ENCODE assay signal across 17 cellular contexts in genomic region chr17:43952351-43952723, GRCh38. TPM values are rescaled to one million over a fixed set of nuclear protein-coding genes. Genes with fewer than 3 reads are reported as not detected.
DNase-seq lines count a peak whose midpoint lies in the region; FAIRE-seq and TF ChIP-seq lines count a peak whose summit lies in the region.
"Had no signal": no experiment of that assay in that cellular context is flagged by ENCODE, and none has a peak within 500 bp of the region (broad histone marks: within the 10 kb centered on the region; RNA-seq: fewer than 3 reads in every experiment).

No MANE protein-coding gene starts in this region.

- H3K4me2 ChIP-seq in H1 (ENCODE audit: insufficient read depth in 1 of 2, low read depth in 2 of 2, low read length in 2 of 2): peak overlapping the region; percentile 86 to 90

- no peak overlapping the region for H3K23ac ChIP-seq in H1 (ENCODE audit: insufficient read length)

- FAIRE-seq in H1 (lab: Jason Lieb, UNC): no peak

- H2BK5ac ChIP-seq in H1 (ENCODE audit: low read depth, low read length): peak overlapping the region; percentile 95; the same call in 1 of the 2 replicates

- no peak overlapping the region for H3K14ac ChIP-seq in H1 (ENCODE audit: insufficient read length)

- POLR2A ChIA-PET in H1 (lab: Charles Lee; ENCODE audit: partially characterized antibody): no interaction called here

- 3% methylated on average over 19 of the region's 19 CpGs for WGBS in HUES64
- WGBS in H1 (ENCODE audit: extremely low coverage in 1 of 2, insufficient coverage in 1 of 2, insufficient read length in 1 of 2, insufficient replicate concordance in 2 of 2, low coverage in 1 of 2, low lambda C conversion rate in 2 of 2, missing lambda C conversion rate in 1 of 2), 2 experiments: 9% methylated on average over 19 of the region's 19 CpGs; no CpG with 5 or more reads in 1 of the 2 experiments
- WGBS in mesodermal cell (ENCODE audit: insufficient coverage in 2 of 2), 2 experiments: 11 to 14% methylated on average over 9 to 12 of the region's 19 CpGs

- H3K4me3 ChIP-seq in HUES64 (ENCODE audit: low read length) (peak overlapping the region; percentile 70), H1 (ENCODE audit: extremely low read depth in 1 of 4, insufficient read depth in 2 of 4, low read depth in 3 of 4, low read length in 4 of 4) (peak overlapping the region; percentile 61 to 73 (median 70)), mesodermal cell (ENCODE audit: extremely low read depth, insufficient read depth, low read length, poor library complexity, severe bottlenecking) (peak overlapping the region; percentile 21), MG63 (no peak overlapping the region)
- H3K4me3 ChIP-seq: tibial artery had no signal

- peaks cover 49% of the 10 kb centered on the region for H3K27me3 ChIP-seq in HUES64 (ENCODE audit: insufficient read depth, low read length)
- peaks cover 2 to 25% (median 18%) of the 10 kb centered on the region in 4 experiments; a peak in 6 of 7 replicates for H3K27me3 ChIP-seq in H1 (replicated peaks in 1 of 4; ENCODE audit: control insufficient read depth in 3 of 4, extremely low read depth in 1 of 4, insufficient read depth in 3 of 4, low read length in 3 of 4)
- peaks cover 3% of the 10 kb centered on the region for H3K27me3 ChIP-seq in MG63

- no peak overlapping the region for H2BK120ac ChIP-seq in H1 (replicated peaks; ENCODE audit: low read depth, low read length)

- no peaks in the 10 kb centered on the region for H3K79me1 ChIP-seq in H1 (ENCODE audit: low read depth, low read length)

- H3K79me2 ChIP-seq in H1 (ENCODE audit: control insufficient read depth in 1 of 2, insufficient read depth in 2 of 2, low read length in 2 of 2): no peaks in the 10 kb centered on the region
- H3K79me2 ChIP-seq: parathyroid adenoma had no signal

- H3K27ac ChIP-seq in HUES64 (ENCODE audit: low read depth, low read length) (no peak overlapping the region; the same call in 1 of the 2 replicates), H1 (ENCODE audit: low read depth, low read length) (0 out of 2 replicates have a peak overlapping the region, but pooled peaks have one; percentile 26), mesodermal cell (ENCODE audit: low read depth, low read length, severe bottlenecking) (no peak overlapping the region)
- H3K27ac ChIP-seq: parathyroid adenoma, tibial artery had no signal

- TF ChIP-seq RAD21 in H1 (IDR thresholded peaks at IDR 0.05 in 1 of 2, conservative IDR thresholded peaks at IDR 0.05 in 1 of 2; ENCODE audit: low read depth in 2 of 2, low read length in 2 of 2): no peak

- H2AFZ ChIP-seq in H1 (ENCODE audit: low read length): peak overlapping the region; percentile 64
- H2AFZ ChIP-seq: parathyroid adenoma had no signal

- H2BK12ac ChIP-seq in H1 (ENCODE audit: low read depth, low read length): peak overlapping the region; percentile 55; the same call in 1 of the 2 replicates

- H4K8ac ChIP-seq in H1 (ENCODE audit: extremely low read depth, insufficient read depth, low read length): peak overlapping the region; percentile 83

- H3K18ac ChIP-seq in H1 (ENCODE audit: extremely low read depth, low read length): peak overlapping the region; percentile 88; the same call in 1 of the 2 replicates

- no peak for TF ChIP-seq CTCF in H1 (IDR thresholded peaks at IDR 0.05; ENCODE audit: control extremely low read depth in 1 of 3, insufficient read depth in 1 of 3, low read depth in 1 of 3, low read length in 3 of 3)

- H3K23me2 ChIP-seq in H1 (ENCODE audit: low read depth, low read length): peaks cover 16% of the 10 kb centered on the region

- no peak overlapping the region for H2BK15ac ChIP-seq in H1 (ENCODE audit: low read length)

- H3K56ac ChIP-seq in H1 (replicated peaks; ENCODE audit: insufficient read length, low read depth, low read length): no peak overlapping the region

- no peak for TF ChIP-seq EP300 in H1 (IDR thresholded peaks at IDR 0.05; ENCODE audit: borderline replicate concordance in 1 of 2, low read depth in 2 of 2, low read length in 2 of 2)

- H3K4ac ChIP-seq in H1 (replicated peaks; ENCODE audit: insufficient read length, low read depth, low read length): no peak overlapping the region

- no peak overlapping the region for H2BK20ac ChIP-seq in H1 (ENCODE audit: low read length)

- H4K5ac ChIP-seq in H1 (ENCODE audit: insufficient read length, low read depth, low read length): peak overlapping the region; percentile 86

- no peak for TF ChIP-seq POLR2A in H1 (IDR thresholded peaks at IDR 0.05; ENCODE audit: control extremely low read depth in 1 of 2, low read depth in 2 of 2, low read length in 2 of 2)

- peaks cover 6% of the 10 kb centered on the region for H3K4me1 ChIP-seq in HUES64 (ENCODE audit: insufficient read depth, low read length)
- H3K4me1 ChIP-seq in H1 (replicated peaks in 1 of 4; ENCODE audit: control insufficient read depth in 3 of 4, insufficient read depth in 4 of 4, low read length in 3 of 4): peaks cover 5 to 15% (median 12%) of the 10 kb centered on the region in 4 experiments
- H3K4me1 ChIP-seq in mesodermal cell (ENCODE audit: control insufficient read depth, insufficient read depth, low read length, poor library complexity, severe bottlenecking): no peaks in the 10 kb centered on the region

- H2AK5ac ChIP-seq in H1 (ENCODE audit: low read depth, low read length): no peak overlapping the region

- peak; percentile 49 for DNase-seq in AG08396 (ENCODE audit: low spot score)
- DNase-seq in H1 (ENCODE audit: low read depth in 1 of 2, low spot score in 2 of 2): no peak
- no peak for DNase-seq in NCI-H1092 treated with DMSO at 0.1 percent for 48 hours (lab: John Stamatoyannopoulos, UW)
- no peak for DNase-seq in amniotic stem cell (lab: John Stamatoyannopoulos, UW)
- DNase-seq in SKM-1 treated with dmso at 0.1 percent for 144 hours (lab: John Stamatoyannopoulos, UW; ENCODE audit: unreplicated experiment): no peak
- no peak for DNase-seq in MG63
- DNase-seq: KG1, NCI-H1436, NCI-H510A, T1000, tibial artery had no signal

- peak overlapping the region; percentile 55 for H4K91ac ChIP-seq in H1 (replicated peaks; ENCODE audit: insufficient read length, low read length)

- H4K20me1 ChIP-seq in H1 (replicated peaks in 1 of 2; ENCODE audit: control insufficient read depth in 1 of 2, insufficient read depth in 2 of 2, low read length in 2 of 2): no peaks in the 10 kb centered on the region

- H3K9me3 ChIP-seq in HUES64 (ENCODE audit: insufficient read depth, low read depth, low read length): no peaks in the 10 kb centered on the region
- H3K9me3 ChIP-seq in H1 (ENCODE audit: insufficient read depth in 2 of 2, low read depth in 1 of 2, low read length in 1 of 2): no peaks in the 10 kb centered on the region
- H3K9me3 ChIP-seq in mesodermal cell (ENCODE audit: control insufficient read depth, low read length): no peaks in the 10 kb centered on the region
- no peaks in the 10 kb centered on the region for H3K9me3 ChIP-seq in MG63
- H3K9me3 ChIP-seq: tibial artery had no signal

- H3K9ac ChIP-seq in HUES64 (ENCODE audit: low read depth, low read length): peak overlapping the region; percentile 70
- peak overlapping the region in 3 of 4 experiments; percentile 62 to 74 (median 69); a peak in 4 of 7 replicates for H3K9ac ChIP-seq in H1 (replicated peaks in 1 of 4; ENCODE audit: extremely low read depth in 1 of 4, low read depth in 3 of 4, low read length in 3 of 4)
- H3K9ac ChIP-seq: parathyroid adenoma had no signal

- CTCF ChIA-PET in H1 (lab: Charles Lee; ENCODE audit: partially characterized antibody): interaction anchor here (1.3 to 10.5 kb wide), 8 partner anchors 9 to 46 kb away, joined by 3 to 106 read pairs (median 8); partner anchors contain the start of gene PPY

- no peaks in the 10 kb centered on the region for H3K36me3 ChIP-seq in HUES64 (ENCODE audit: insufficient read depth, low read length)
- no peaks in the 10 kb centered on the region for H3K36me3 ChIP-seq in H1 (ENCODE audit: control insufficient read depth in 2 of 4, insufficient read depth in 4 of 4, low read length in 3 of 4)
- no peaks in the 10 kb centered on the region for H3K36me3 ChIP-seq in mesodermal cell (ENCODE audit: control insufficient read depth, insufficient read depth, low read length)
- no peaks in the 10 kb centered on the region for H3K36me3 ChIP-seq in MG63
- H3K36me3 ChIP-seq: tibial artery had no signal

RNA-seq across cellular contexts. Expression of gene PYY, which starts 1.4 kb away (rescaled TPM):
- 0.65 TPM for polyA plus RNA-seq in HUES64 (2013, experiment 1 of 2)
- 1.5 TPM for polyA plus RNA-seq in HUES64 (2013, experiment 2 of 2)
- total RNA-seq in H1 (2021; fragmentation: NEBNext Ultra II Directional; extraction: Animal tissue kit (Norgen Biotek cat#: 25700)): 0.42 and 0.93 TPM in 2 replicates
- polyA plus RNA-seq in H1 (2011; rRNA removed): 2.7 and 3.4 TPM in 2 replicates
- polyA plus RNA-seq in H1 (2011; cell fraction: cytosol; rRNA removed): 1.0 TPM
- 2.4 TPM for polyA plus RNA-seq in H1 (2011; cell fraction: nucleus; rRNA removed)
- 1.0 to 3.2 TPM (median 1.7 TPM) in 4 replicates for polyA plus RNA-seq in H1 (2012, experiment 1 of 2)
- 2.4 TPM for polyA plus RNA-seq in H1 (2012, experiment 2 of 2)
- 3.9 TPM for polyA plus RNA-seq in H1 (2013, experiment 1 of 2)
- 4.8 TPM for polyA plus RNA-seq in H1 (2013, experiment 2 of 2)
- polyA minus RNA-seq in H1 (2011; rRNA and poly(A)+ RNA removed): 0.57 TPM in 1 of 2 replicates, not detected in the other
- polyA minus RNA-seq in H1 (2011; cell fraction: cytosol; rRNA and poly(A)+ RNA removed): not detected
- not detected for polyA minus RNA-seq in H1 (2011; cell fraction: nucleus; rRNA and poly(A)+ RNA removed)
- polyA plus RNA-seq in mesodermal cell (2013, experiment 1 of 2): not detected
- polyA plus RNA-seq in mesodermal cell (2013, experiment 2 of 2): not detected
- total RNA-seq in MG63 (2014; rRNA removed; shearing (Covaris generic); ENCODE audit: low replicate concordance): not detected in 2 replicates
- total RNA-seq: activated CD4-positive, alpha-beta memory T cell treated with anti-CD3 and anti-CD28 coated beads for 36 hours; activated T-helper 17 cell treated with anti-CD3 and anti-CD28 coated beads, Interleukin-2, amount 50 U/mL, for 72 hours; mesenteric fat pad had no signal

RNA-seq across cellular contexts. Expression of gene PPY, which starts 10.1 kb away (rescaled TPM):
- polyA plus RNA-seq in HUES64 (2013, experiment 1 of 2): not detected
- not detected for polyA plus RNA-seq in HUES64 (2013, experiment 2 of 2)
- total RNA-seq in H1 (2021; fragmentation: NEBNext Ultra II Directional; extraction: Animal tissue kit (Norgen Biotek cat#: 25700)): not detected in 2 replicates
- 0.26 TPM in 1 of 2 replicates, not detected in the other for polyA plus RNA-seq in H1 (2011; rRNA removed)
- polyA plus RNA-seq in H1 (2011; cell fraction: cytosol; rRNA removed): 0.31 TPM
- 0.51 TPM for polyA plus RNA-seq in H1 (2011; cell fraction: nucleus; rRNA removed)
- not detected in 4 replicates for polyA plus RNA-seq in H1 (2012, experiment 1 of 2)
- polyA plus RNA-seq in H1 (2012, experiment 2 of 2): not detected
- polyA plus RNA-seq in H1 (2013, experiment 1 of 2): 0.26 TPM
- 0.42 TPM for polyA plus RNA-seq in H1 (2013, experiment 2 of 2)
- not detected in 2 replicates for polyA minus RNA-seq in H1 (2011; rRNA and poly(A)+ RNA removed)
- not detected for polyA minus RNA-seq in H1 (2011; cell fraction: cytosol; rRNA and poly(A)+ RNA removed)
- polyA minus RNA-seq in H1 (2011; cell fraction: nucleus; rRNA and poly(A)+ RNA removed): not detected
- polyA plus RNA-seq in mesodermal cell (2013, experiment 1 of 2): not detected
- polyA plus RNA-seq in mesodermal cell (2013, experiment 2 of 2): not detected
- total RNA-seq in MG63 (2014; rRNA removed; shearing (Covaris generic); ENCODE audit: low replicate concordance): not detected in 2 replicates
- total RNA-seq: mesenteric fat pad had no signal

RNA-seq across cellular contexts. Expression of gene MPP2, which starts 45.0 kb away (rescaled TPM):
- polyA plus RNA-seq in HUES64 (2013, experiment 1 of 2): 17.9 TPM
- 17.9 TPM for polyA plus RNA-seq in HUES64 (2013, experiment 2 of 2)
- 30.9 and 31.6 TPM in 2 replicates for total RNA-seq in H1 (2021; fragmentation: NEBNext Ultra II Directional; extraction: Animal tissue kit (Norgen Biotek cat#: 25700))
- polyA plus RNA-seq in H1 (2011; rRNA removed): 33.5 and 34.1 TPM in 2 replicates
- 32.2 TPM for polyA plus RNA-seq in H1 (2011; cell fraction: cytosol; rRNA removed)
- polyA plus RNA-seq in H1 (2011; cell fraction: nucleus; rRNA removed): 34.9 TPM
- 24.3 to 30.8 TPM (median 28.2 TPM) in 4 replicates for polyA plus RNA-seq in H1 (2012, experiment 1 of 2)
- polyA plus RNA-seq in H1 (2012, experiment 2 of 2): 35.9 TPM
- polyA plus RNA-seq in H1 (2013, experiment 1 of 2): 12.0 TPM
- polyA plus RNA-seq in H1 (2013, experiment 2 of 2): 12.3 TPM
- polyA minus RNA-seq in H1 (2011; rRNA and poly(A)+ RNA removed): 41.6 and 46.0 TPM in 2 replicates
- 23.7 TPM for polyA minus RNA-seq in H1 (2011; cell fraction: cytosol; rRNA and poly(A)+ RNA removed)
- 15.2 TPM for polyA minus RNA-seq in H1 (2011; cell fraction: nucleus; rRNA and poly(A)+ RNA removed)
- polyA plus RNA-seq in mesodermal cell (2013, experiment 1 of 2): 9.4 TPM
- 7.8 TPM for polyA plus RNA-seq in mesodermal cell (2013, experiment 2 of 2)
- total RNA-seq in MG63 (2014; rRNA removed; shearing (Covaris generic); ENCODE audit: low replicate concordance): 1.0 and 3.7 TPM in 2 replicates

RNA-seq across cellular contexts. Expression of gene NAGS, which starts 52.1 kb away (rescaled TPM):
- 2.2 TPM for polyA plus RNA-seq in HUES64 (2013, experiment 1 of 2)
- 1.2 TPM for polyA plus RNA-seq in HUES64 (2013, experiment 2 of 2)
- total RNA-seq in H1 (2021; fragmentation: NEBNext Ultra II Directional; extraction: Animal tissue kit (Norgen Biotek cat#: 25700)): 5.1 TPM in 2 replicates
- 4.0 and 4.4 TPM in 2 replicates for polyA plus RNA-seq in H1 (2011; rRNA removed)
- polyA plus RNA-seq in H1 (2011; cell fraction: cytosol; rRNA removed): 3.6 TPM
- polyA plus RNA-seq in H1 (2011; cell fraction: nucleus; rRNA removed): 3.8 TPM
- 2.8 to 4.0 TPM (median 3.4 TPM) in 4 replicates for polyA plus RNA-seq in H1 (2012, experiment 1 of 2)
- polyA plus RNA-seq in H1 (2012, experiment 2 of 2): 3.3 TPM
- polyA plus RNA-seq in H1 (2013, experiment 1 of 2): 5.2 TPM
- polyA plus RNA-seq in H1 (2013, experiment 2 of 2): 4.9 TPM
- polyA minus RNA-seq in H1 (2011; rRNA and poly(A)+ RNA removed): 3.0 TPM in 2 replicates
- polyA minus RNA-seq in H1 (2011; cell fraction: cytosol; rRNA and poly(A)+ RNA removed): 5.0 TPM
- polyA minus RNA-seq in H1 (2011; cell fraction: nucleus; rRNA and poly(A)+ RNA removed): 5.1 TPM
- 1.4 TPM for polyA plus RNA-seq in mesodermal cell (2013, experiment 1 of 2)
- polyA plus RNA-seq in mesodermal cell (2013, experiment 2 of 2): 1.2 TPM
- 1.4 TPM in 1 of 2 replicates, not detected in the other for total RNA-seq in MG63 (2014; rRNA removed; shearing (Covaris generic); ENCODE audit: low replicate concordance)
